Comparison of ENCODE assay signal across 22 cellular contexts in genomic region chr11:27084407-27084985, GRCh38. TPM values are rescaled to one million over a fixed set of nuclear protein-coding genes. Genes with fewer than 3 reads are reported as not detected.
DNase-seq lines count a peak whose midpoint lies in the region; ATAC-seq and TF ChIP-seq lines count a peak whose summit lies in the region.
"Had no signal": no experiment of that assay in that cellular context is flagged by ENCODE, and none has a peak within 500 bp of the region (broad histone marks: within the 10 kb centered on the region; RNA-seq: fewer than 3 reads in every experiment).

No MANE protein-coding gene starts in this region.

- peak overlapping the region; percentile 81 for H2AFZ ChIP-seq in neuronal stem cell (ENCODE audit: low read length)

- no peak overlapping the region for H3K4me3 Mint-ChIP-seq in WTC11
- H3K4me3 Mint-ChIP-seq: natural killer cell treated with Interleukin-12 subunit alpha and Interleukin-12 subunit beta and Interleukin-15 and Interleukin-18, amount 100 ng/mL, for 72 hours had no signal

- no CpG with 5 or more reads among the region's 2 CpGs for WGBS in neuronal stem cell (ENCODE audit: extremely low coverage in 2 of 2, insufficient read length in 2 of 2, insufficient replicate concordance in 1 of 2), 2 donors
- 63 to 69% (median 67%) methylated on average over 2 of the region's 2 CpGs for WGBS in heart left ventricle, 4 donors

- H3K79me1 ChIP-seq in neuronal stem cell (ENCODE audit: low read depth, low read length) = no peaks in the 10 kb centered on the region

- H2BK12ac ChIP-seq in neuronal stem cell (ENCODE audit: low read length) = no peak overlapping the region

- no peaks in the 10 kb centered on the region for H3K27me3 Mint-ChIP-seq in WTC11 (ENCODE audit: low read depth)
- H3K27me3 Mint-ChIP-seq: natural killer cell treated with Interleukin-12 subunit alpha and Interleukin-12 subunit beta and Interleukin-15 and Interleukin-18, amount 100 ng/mL, for 72 hours had no signal

- no peak overlapping the region for H2BK120ac ChIP-seq in neuronal stem cell (ENCODE audit: low read depth, low read length)

- H3K23ac ChIP-seq in neuronal stem cell (ENCODE audit: low read depth, low read length, poor library complexity) = no peak overlapping the region

- no peak for TF ChIP-seq POLR2A in heart left ventricle (IDR thresholded peaks at IDR 0.05)

- no peak overlapping the region for H3K27ac ChIP-seq in neuronal stem cell (replicated peaks; ENCODE audit: low read length)
- no peak overlapping the region for H3K27ac ChIP-seq in heart left ventricle
- H3K27ac ChIP-seq: SK-N-MC had no signal

- no peak overlapping the region for H3K4ac ChIP-seq in neuronal stem cell (ENCODE audit: low read length)

- H3K36me3 Mint-ChIP-seq in WTC11 = 0 out of 2 replicates have a peak, but pooled peaks cover 2% of the 10 kb centered on the region
- H3K36me3 Mint-ChIP-seq: natural killer cell treated with Interleukin-12 subunit alpha and Interleukin-12 subunit beta and Interleukin-15 and Interleukin-18, amount 100 ng/mL, for 72 hours had no signal

- no peak overlapping the region for H2AK5ac ChIP-seq in neuronal stem cell (ENCODE audit: low read depth, low read length)

- no peak for TF ChIP-seq CTCF in WTC11 (IDR thresholded peaks at IDR 0.05)
- no peak for TF ChIP-seq CTCF in fibroblast of villous mesenchyme (IDR thresholded peaks at IDR 0.05; ENCODE audit: insufficient read depth, low read depth, low read length)
- no peak for TF ChIP-seq CTCF in heart left ventricle (IDR thresholded peaks at IDR 0.05)

- ATAC-seq in WTC11 = peak; percentile 76
- ATAC-seq in heart left ventricle = no peak
- no peak for ATAC-seq in Right ventricle myocardium superior (ENCODE audit: poor library complexity)
- ATAC-seq: sciatic nerve had no signal

- no peak overlapping the region for H3K18ac ChIP-seq in neuronal stem cell (ENCODE audit: low read length)

- no peak overlapping the region for H4K8ac ChIP-seq in neuronal stem cell (ENCODE audit: low read depth, low read length)

- H3K4me1 ChIP-seq in neuronal stem cell (ENCODE audit: control insufficient read depth in 2 of 2, insufficient read depth in 1 of 2, low read depth in 1 of 2, low read length in 2 of 2) (peaks cover 5 to 16% of the 10 kb centered on the region in 2 donors), heart left ventricle (no peaks in the 10 kb centered on the region)
- H3K4me1 ChIP-seq: BE2C had no signal

- no peak overlapping the region for H4K91ac ChIP-seq in neuronal stem cell (ENCODE audit: low read depth, low read length, poor library complexity)

- H3K4me1 Mint-ChIP-seq in WTC11 = peaks cover 12% of the 10 kb centered on the region

- H2BK15ac ChIP-seq in neuronal stem cell (ENCODE audit: low read length) = no peak overlapping the region

- H3K4me3 ChIP-seq in fibroblast of villous mesenchyme (ENCODE audit: low read depth, low read length) (no peak overlapping the region), neuronal stem cell (ENCODE audit: low read length in 2 of 2) (no peak overlapping the region), heart left ventricle (no peak overlapping the region)
- H3K4me3 ChIP-seq: SK-N-MC had no signal

- H3K9ac ChIP-seq in neuronal stem cell (ENCODE audit: low read depth, low read length, poor library complexity) = no peak overlapping the region

- H3K9me3 Mint-ChIP-seq in WTC11 = peaks cover 10% of the 10 kb centered on the region; the same call in 1 of the 2 replicates

- H3K36me3 ChIP-seq in neuronal stem cell (replicated peaks in 1 of 2; ENCODE audit: control insufficient read depth in 2 of 2, insufficient read depth in 2 of 2, low read length in 2 of 2) = no peaks in the 10 kb centered on the region
- no peaks in the 10 kb centered on the region for H3K36me3 ChIP-seq in heart left ventricle
- H3K36me3 ChIP-seq: BE2C had no signal

- 0 out of 2 replicates have a peak overlapping the region, but pooled peaks have one; percentile 4 for H3K27ac Mint-ChIP-seq in WTC11
- H3K27ac Mint-ChIP-seq: natural killer cell treated with Interleukin-12 subunit alpha and Interleukin-12 subunit beta and Interleukin-15 and Interleukin-18, amount 100 ng/mL, for 72 hours had no signal

- no peak overlapping the region for H3K14ac ChIP-seq in neuronal stem cell (ENCODE audit: low read length)

- intact Hi-C loops in heart left ventricle (cut with DNase I) = no loop called here
- intact Hi-C loops in Right ventricle myocardium superior (cut with DNase I) = no loop called here

- POLR2A ChIA-PET in WTC11 (lab: Charles Lee) = no interaction called here

- H3K27me3 ChIP-seq in neuronal stem cell (ENCODE audit: control insufficient read depth in 3 of 3, insufficient read depth in 3 of 3, low read depth in 1 of 3, low read length in 3 of 3) = no peaks in the 10 kb centered on the region
- H3K27me3 ChIP-seq in heart left ventricle = no peaks in the 10 kb centered on the region
- H3K27me3 ChIP-seq: BE2C had no signal

- CTCF ChIA-PET in WTC11 (lab: Charles Lee) = interaction anchor here (0.9 kb wide), 1 partner anchor 211 kb away, joined by 3 read pairs; no protein-coding TSS in a partner anchor

- no peak overlapping the region for H3K4me2 ChIP-seq in neuronal stem cell (ENCODE audit: insufficient read depth, low read length, poor library complexity, severe bottlenecking)

- H2BK5ac ChIP-seq in neuronal stem cell (ENCODE audit: low read length) = no peak overlapping the region

- H3K9me3 ChIP-seq in neuronal stem cell (replicated peaks in 1 of 2; ENCODE audit: control insufficient read depth in 2 of 2, insufficient read depth in 1 of 2, low read depth in 1 of 2, low read length in 2 of 2) (no peaks in the 10 kb centered on the region), heart left ventricle (no peaks in the 10 kb centered on the region)
- H3K9me3 ChIP-seq: BE2C had no signal

- peak; percentile 62 for DNase-seq in EH (ENCODE audit: low read depth)
- no peak for DNase-seq in WTC11 (ENCODE audit: low spot score)
- DNase-seq in fibroblast of villous mesenchyme (ENCODE audit: low read depth) = peak; percentile 65
- no peak for DNase-seq in neuronal stem cell (ENCODE audit: low spot score)
- no peak for DNase-seq in heart left ventricle
- no peak for DNase-seq in mesenteric fat pad (ENCODE audit: low spot score)
- DNase-seq in Right ventricle myocardium superior = no peak
- no peak for DNase-seq in NCI-H345 (lab: John Stamatoyannopoulos, UW)
- DNase-seq: activated CD8-positive, alpha-beta memory T cell treated with anti-CD3 and anti-CD28 coated beads, Interleukin-2, amount 50 U/mL, for 48 hours; activated naive CD4-positive, alpha-beta T cell; BE2C; effector memory CD4-positive, alpha-beta T cell; NCI-H1930; NCI-H510A; OCI-M1; stimulated activated CD4-positive, alpha-beta T cell treated with anti-CD3 and anti-CD28 coated beads, Interleukin-2, amount 100 ng/mL, for 48 hours; T1000 had no signal

TF ChIP-seq in WTC11, 78 proteins besides CTCF, POLR2A, EP300 and RAD21:
- TF ChIP-seq ZBTB21 (CRISPR knock-in tag; IDR thresholded peaks at IDR 0.05; ENCODE audit: borderline replicate concordance) (no peak), ZNF263 (CRISPR knock-in tag; IDR thresholded peaks at IDR 0.05; ENCODE audit: low read depth) (no peak), ZNF423 (CRISPR knock-in tag; IDR thresholded peaks at IDR 0.05) (no peak), EMX1 (CRISPR knock-in tag; IDR thresholded peaks at IDR 0.05) (no peak), ZNF219 (CRISPR knock-in tag; IDR thresholded peaks at IDR 0.05; ENCODE audit: borderline replicate concordance) (no peak), ATF6 (CRISPR knock-in tag; IDR thresholded peaks at IDR 0.05) (no peak), NR2C2 (CRISPR knock-in tag; IDR thresholded peaks at IDR 0.05) (no peak), NR3C1 (CRISPR knock-in tag; conservative IDR thresholded peaks at IDR 0.05; ENCODE audit: low read depth) (no peak), HMGXB4 (CRISPR knock-in tag; IDR thresholded peaks at IDR 0.05) (no peak), ATF1 (CRISPR knock-in tag; IDR thresholded peaks at IDR 0.05) (no peak), ZNF671 (CRISPR knock-in tag; IDR thresholded peaks at IDR 0.05) (no peak)

RNA-seq across cellular contexts. Expression of gene BBOX1, which starts 43.9 kb away (rescaled TPM):
- total RNA-seq in WTC11 (2021) (not detected in 3 replicates), fibroblast of villous mesenchyme (not detected in 2 replicates), heart left ventricle (under 1 TPM in 1 of 9 donors, not detected in 8; 0.18 TPM), mesenteric fat pad (0.32 TPM), Right ventricle myocardium superior (not detected)
- not detected for polyA plus RNA-seq in neuronal stem cell (2013, experiment 1 of 2)
- polyA plus RNA-seq in neuronal stem cell (2013, experiment 2 of 2) = not detected
- not detected for polyA plus RNA-seq in heart left ventricle
- total RNA-seq: lung microvascular endothelial cell; natural killer cell treated with Interleukin-12 subunit alpha and Interleukin-12 subunit beta and Interleukin-15 and Interleukin-18, amount 100 ng/mL, for 72 hours; subcutaneous adipose tissue had no signal

Comparison
In these comparisons a context has a peak if more than half of its experiments do, and no peak if none do; other contexts are left out.
1. DNase-seq: peak in EH (single experiment) and fibroblast of villous mesenchyme (single experiment); none in WTC11 (single experiment), neuronal stem cell (single experiment), heart left ventricle (0 of 5), mesenteric fat pad (single experiment), Right ventricle myocardium superior (single experiment) and NCI-H345 (single experiment).